Comparison of ENCODE assay signal across 32 cellular contexts in genomic region chr11:5115339-5115738, GRCh38. TPM values are rescaled to one million over a fixed set of nuclear protein-coding genes. Genes with fewer than 3 reads are reported as not detected.
"Had no signal": no experiment of that assay in that cellular context is flagged by ENCODE, and none has a peak within 500 bp of the region (broad histone marks: within the 10 kb centered on the region; RNA-seq: fewer than 3 reads in every experiment).

No MANE protein-coding gene starts in this region.

- H3K27ac ChIP-seq: neural progenitor cell, ovary, parathyroid adenoma, psoas muscle, skin epidermis, spleen, suprapubic skin, testis, tibial artery, transverse colon, upper lobe of right lung, uterus had no signal

- H3K9me3 ChIP-seq: ovary, psoas muscle, suprapubic skin, testis, tibial artery, transverse colon, upper lobe of right lung, uterus had no signal

- H3K4me1 ChIP-seq: neural progenitor cell, parathyroid adenoma, psoas muscle, spleen, suprapubic skin, testis, tibial artery, transverse colon, upper lobe of right lung, uterus had no signal

- ATAC-seq: naive thymus-derived CD4-positive, alpha-beta T cell; natural killer cell; psoas muscle; right cardiac atrium; sciatic nerve; stimulated activated memory B cell treated with anti-CD40 and anti-IgM and Interleukin-4, amounts not matched to agents 10 μg/mL and 1 μg/mL and 100 μg/mL, for 72 hours; stimulated activated naive CD8-positive, alpha-beta T cell treated with anti-CD3 and anti-CD28 coated beads, Interleukin-15, amount 100 ng/mL, for 72 hours; stimulated activated naive CD8-positive, alpha-beta T cell treated with anti-CD3 and anti-CD28 coated beads, Interleukin-15, Interleukin-2, amounts not matched to agents 100 U/mL and 50 U/mL, for 24 hours; upper lobe of right lung had no signal

- H3K4me2 ChIP-seq: neural progenitor cell, smooth muscle cell had no signal

- DNase-seq: naive thymus-derived CD4-positive, alpha-beta T cell; natural killer cell; occipital lobe; ovary; posterior cingulate gyrus; psoas muscle; right cardiac atrium; spleen; stimulated activated CD4-positive, alpha-beta T cell treated with anti-CD3 and anti-CD28 coated beads, Interleukin-12 subunit alpha, Interleukin-12 subunit beta, amount 100 ng/mL, for 4 hours; stimulated activated CD4-positive, alpha-beta T cell treated with anti-CD3 and anti-CD28 coated beads, Interleukin-1b, Interleukin-23, amount 100 ng/mL, for 48 hours; stimulated activated CD4-positive, alpha-beta T cell treated with anti-CD3 and anti-CD28 coated beads, Interleukin-4, amount 100 ng/mL, for 1 hour; stimulated activated CD4-positive, alpha-beta T cell treated with anti-CD3 and anti-CD28 coated beads, Interleukin-4, amount 100 ng/mL, for 4 hours; stimulated activated CD8-positive, alpha-beta memory T cell treated with anti-CD3 and anti-CD28 coated beads, Interleukin-4, amount 100 ng/mL, for 48 hours; stimulated activated naive CD4-positive, alpha-beta T cell; stimulated activated naive CD8-positive, alpha-beta T cell treated with anti-CD3 and anti-CD28 coated beads, Interleukin-15, amount 100 ng/mL, for 72 hours; stimulated activated naive CD8-positive, alpha-beta T cell treated with anti-CD3 and anti-CD28 coated beads, Interleukin-15, Interleukin-2, amounts not matched to agents 100 U/mL and 50 U/mL, for 24 hours; substantia nigra; testis; tibial artery; transverse colon; upper lobe of right lung; uterus had no signal

- H3K4me3 ChIP-seq: neural progenitor cell, ovary, psoas muscle, skin epidermis, smooth muscle cell, spleen, suprapubic skin, testis, tibial artery, transverse colon, upper lobe of right lung, uterus had no signal

RNA-seq across cellular contexts. Expression of gene OR52A5, which starts 22.8 kb away (rescaled TPM):
- polyA plus RNA-seq: naive thymus-derived CD4-positive, alpha-beta T cell; neural cell; ovary; psoas muscle; right cardiac atrium; smooth muscle cell; spleen; thymus; urinary bladder had no signal

RNA-seq across cellular contexts. Expression of gene OR52A1, which starts 39.2 kb away (rescaled TPM):
- polyA plus RNA-seq: naive thymus-derived CD4-positive, alpha-beta T cell; neural cell; ovary; psoas muscle; right cardiac atrium; smooth muscle cell; spleen; thymus; urinary bladder had no signal

RNA-seq across cellular contexts. Expression of gene OR52E1, which starts 46.0 kb away (rescaled TPM):
- polyA plus RNA-seq: naive thymus-derived CD4-positive, alpha-beta T cell; neural cell; ovary; psoas muscle; right cardiac atrium; smooth muscle cell; spleen; thymus; urinary bladder had no signal

RNA-seq across cellular contexts. Expression of gene OR52E2, which starts 55.9 kb away (rescaled TPM):
- polyA plus RNA-seq: naive thymus-derived CD4-positive, alpha-beta T cell; neural cell; ovary; psoas muscle; right cardiac atrium; smooth muscle cell; spleen; thymus; urinary bladder had no signal
